14 cellular contexts compared by ENCODE assay signal in genomic region chr16:77227745-77228144, GRCh38. TPM values are rescaled to one million over a fixed set of nuclear protein-coding genes. Genes with fewer than 3 reads are reported as not detected.
A peak's percentile ranks its signal among the peaks of the same experiment; 100 is the strongest.
DNase-seq lines count a peak whose midpoint lies in the region; ATAC-seq, FAIRE-seq and TF ChIP-seq lines count a peak whose summit lies in the region.
"Had no signal": no experiment of that assay in that cellular context is flagged by ENCODE, and none has a peak within 500 bp of the region (broad histone marks: within the 10 kb centered on the region; RNA-seq: fewer than 3 reads in every experiment).

No MANE protein-coding gene starts in this region.

- H3K79me2 ChIP-seq in GM12878 (ENCODE audit: control insufficient read depth, insufficient read depth, low read length) = no peaks in the 10 kb centered on the region

- TF ChIP-seq POLR2A in GM12878 (IDR thresholded peaks at IDR 0.05; ENCODE audit: low read depth, low read length) (no peak), ovary (IDR thresholded peaks at IDR 0.05) (no peak)

- no peak for TF ChIP-seq EP300 in GM12878 (IDR thresholded peaks at IDR 0.05; ENCODE audit: borderline replicate concordance in 1 of 2, control insufficient read depth in 1 of 2, low read depth in 2 of 2, low read length in 2 of 2)
- no peak for TF ChIP-seq EP300 in ovary (IDR thresholded peaks at IDR 0.05)

- no TSS peak for BruUV-seq in GM12878 (replicated peaks; lab: Mats Ljungman, UMichigan)

- ATAC-seq in GM18867 (IDR thresholded peaks at IDR 0.05; ENCODE audit: unreplicated experiment) (peak; percentile 77), GM21515 (IDR thresholded peaks at IDR 0.05; ENCODE audit: unreplicated experiment) (peak; percentile 60), HG02973 (IDR thresholded peaks at IDR 0.05; ENCODE audit: unreplicated experiment) (peak; percentile 76), GM12878 (peak; percentile 95)
- ATAC-seq in naive thymus-derived CD4-positive, alpha-beta T cell = no peak

- H3K27me3 ChIP-seq in GM12878 (replicated peaks in 1 of 2; ENCODE audit: control insufficient read depth in 2 of 2, insufficient read depth in 2 of 2, low read length in 1 of 2) = no peaks in the 10 kb centered on the region
- H3K27me3 ChIP-seq in naive thymus-derived CD4-positive, alpha-beta T cell (ENCODE audit: control insufficient read depth in 2 of 2, insufficient read depth in 2 of 2, low read length in 2 of 2) = no peaks in the 10 kb centered on the region
- no peaks in the 10 kb centered on the region for H3K27me3 ChIP-seq in ovary

- TF ChIP-seq CTCF in GM12878 (IDR thresholded peaks at IDR 0.05 in 2 of 3, conservative IDR thresholded peaks at IDR 0.05 in 1 of 3; ENCODE audit: control insufficient read depth in 2 of 3, extremely low read depth in 1 of 3, insufficient read depth in 1 of 3, low read depth in 3 of 3, low read length in 3 of 3) (no peak), ovary (IDR thresholded peaks at IDR 0.05) (no peak)

- H3K36me3 ChIP-seq in GM12878 (ENCODE audit: control insufficient read depth in 2 of 2, insufficient read depth in 2 of 2, low read length in 1 of 2) (no peaks in the 10 kb centered on the region), ovary (no peaks in the 10 kb centered on the region)
- H3K36me3 ChIP-seq in naive thymus-derived CD4-positive, alpha-beta T cell (ENCODE audit: control insufficient read depth in 2 of 3, insufficient read depth in 3 of 3, low read length in 3 of 3) = no peaks in the 10 kb centered on the region
- H3K36me3 ChIP-seq: esophagus muscularis mucosa had no signal

- no peak for DNase-seq in GM12878 (ENCODE audit: low read depth, low spot score)
- DNase-seq in naive thymus-derived CD4-positive, alpha-beta T cell = no peak
- DNase-seq in NCI-H345 treated with DMSO at 0.1 percent for 48 hours (lab: John Stamatoyannopoulos, UW; ENCODE audit: unreplicated experiment) = no peak
- no peak for DNase-seq in ovary
- DNase-seq: activated naive CD8-positive, alpha-beta T cell treated with anti-CD3 and anti-CD28 coated beads, Interleukin-2, amount 10 ng/mL, durations not matched to agents 7 days and 5 days; CD8-positive, alpha-beta memory T cell; KG1; NCI-H69 had no signal

- H3K9me3 ChIP-seq in GM12878 (replicated peaks; ENCODE audit: control insufficient read depth, insufficient read depth, low read length) (no peaks in the 10 kb centered on the region), ovary (no peaks in the 10 kb centered on the region)
- no peaks in the 10 kb centered on the region for H3K9me3 ChIP-seq in naive thymus-derived CD4-positive, alpha-beta T cell (ENCODE audit: control insufficient read depth in 2 of 3, low read length in 3 of 3)
- H3K9me3 ChIP-seq: esophagus muscularis mucosa had no signal

- H4K20me1 ChIP-seq in GM12878 (ENCODE audit: control insufficient read depth, insufficient read depth) = no peaks in the 10 kb centered on the region

- H3K4me1 ChIP-seq in GM12878 (ENCODE audit: control insufficient read depth, insufficient read depth, low read length) = no peaks in the 10 kb centered on the region
- H3K4me1 ChIP-seq in naive thymus-derived CD4-positive, alpha-beta T cell (ENCODE audit: control insufficient read depth in 2 of 2, insufficient read depth in 2 of 2, low read length in 2 of 2) = no peaks in the 10 kb centered on the region
- no peaks in the 10 kb centered on the region for H3K4me1 ChIP-seq in ovary (ENCODE audit: insufficient read depth)
- H3K4me1 ChIP-seq: esophagus muscularis mucosa had no signal

- no peak overlapping the region for H2AFZ ChIP-seq in GM12878 (ENCODE audit: control insufficient read depth, low read depth, low read length)

- RAD21 ChIA-PET in GM12878 (lab: Charles Lee; ENCODE audit: unreplicated experiment) = interaction anchor here (1.3 kb wide), 1 partner anchor 355 kb away, joined by 3 read pairs; no protein-coding TSS in a partner anchor

- H3K27ac Mint-ChIP-seq in naive thymus-derived CD4-positive, alpha-beta T cell = no peak overlapping the region
- H3K27ac Mint-ChIP-seq: activated naive CD8-positive, alpha-beta T cell treated with anti-CD3 and anti-CD28 coated beads, Interleukin-2, amount 10 ng/mL, durations not matched to agents 7 days and 5 days; CD8-positive, alpha-beta memory T cell; T-helper 2 cell treated with Interferon-gamma antibody and Interleukin-4, amounts not matched to agents 5 μg/mL and 100 μg/mL, for 36 hours had no signal

- H3K4me2 ChIP-seq in GM12878 (ENCODE audit: control insufficient read depth, insufficient read depth) = no peak overlapping the region

- H3K27ac ChIP-seq in GM12878 (ENCODE audit: control insufficient read depth, insufficient read depth) = no peak overlapping the region
- H3K27ac ChIP-seq in naive thymus-derived CD4-positive, alpha-beta T cell (ENCODE audit: low read depth, low read length) = no peak overlapping the region
- H3K27ac ChIP-seq in ovary = no peak overlapping the region
- H3K27ac ChIP-seq: esophagus muscularis mucosa had no signal

- 2% methylated on average over 5 of the region's 5 CpGs for WGBS in GM12878 (ENCODE audit: insufficient coverage, insufficient replicate concordance, low lambda C conversion rate, missing lambda C conversion rate)
- WGBS in ovary, 3 donors = 85 to 88% (median 87%) methylated on average over 5 of the region's 5 CpGs

- in situ Hi-C loops in GM12878 (cut with MboI) = no loop called here

- POLR2A ChIA-PET in GM12878 (lab: Charles Lee) = no interaction called here
- POLR2A ChIA-PET in naive thymus-derived CD4-positive, alpha-beta T cell (lab: Charles Lee) = no interaction called here

- intact Hi-C loops in GM12878 (cut with micrococcal nuclease; ENCODE audit: unreplicated experiment) (no loop called here), ovary (cut with DNase I) (no loop called here)
- intact Hi-C loops in naive thymus-derived CD4-positive, alpha-beta T cell (cut with micrococcal nuclease) = no loop called here

- H3K4me3 ChIP-seq in GM12878 (no peak overlapping the region), ovary (no peak overlapping the region)
- no peak overlapping the region for H3K4me3 ChIP-seq in naive thymus-derived CD4-positive, alpha-beta T cell (ENCODE audit: low read length)
- H3K4me3 ChIP-seq: esophagus muscularis mucosa, lung had no signal

- SMC1A ChIA-PET in GM12878 (lab: Charles Lee; ENCODE audit: uncharacterized antibody, unreplicated experiment) = interaction anchor here (0.9 to 1.8 kb wide), 3 partner anchors 10 to 355 kb away, joined by 3 to 5 read pairs (median 3); no protein-coding TSS in a partner anchor

- no peak for TF ChIP-seq RAD21 in GM12878 (IDR thresholded peaks at IDR 0.05; ENCODE audit: insufficient read depth, low read depth, low read length)

- FAIRE-seq in GM12878 (lab: Jason Lieb, UNC) = no peak

- H3K4me1 Mint-ChIP-seq in naive thymus-derived CD4-positive, alpha-beta T cell = peaks cover 0 to 4% (median 0%) of the 10 kb centered on the region in 7 donors

- no peaks in the 10 kb centered on the region for H3K36me3 Mint-ChIP-seq in naive thymus-derived CD4-positive, alpha-beta T cell
- H3K36me3 Mint-ChIP-seq: activated naive CD8-positive, alpha-beta T cell treated with anti-CD3 and anti-CD28 coated beads, Interleukin-2, amount 10 ng/mL, durations not matched to agents 7 days and 5 days; CD8-positive, alpha-beta memory T cell had no signal

- CTCF ChIA-PET in GM12878 (lab: Yijun Ruan, JAX) = interaction anchor here (0.8 to 2.2 kb wide), 3 partner anchors 9 to 356 kb away, joined by 5 to 10 read pairs (median 7); no protein-coding TSS in a partner anchor
- CTCF ChIA-PET in naive thymus-derived CD4-positive, alpha-beta T cell (lab: Charles Lee) = no interaction called here

- H3K27me3 Mint-ChIP-seq in naive thymus-derived CD4-positive, alpha-beta T cell = peaks cover 0 to 14% (median 7%) of the 10 kb centered on the region in 5 donors

- no peaks in the 10 kb centered on the region for H3K9me3 Mint-ChIP-seq in naive thymus-derived CD4-positive, alpha-beta T cell
- H3K9me3 Mint-ChIP-seq: activated naive CD8-positive, alpha-beta T cell treated with anti-CD3 and anti-CD28 coated beads, Interleukin-2, amount 10 ng/mL, durations not matched to agents 7 days and 5 days; CD8-positive, alpha-beta memory T cell; T-helper 2 cell treated with Interferon-gamma antibody and Interleukin-4, amounts not matched to agents 5 μg/mL and 100 μg/mL, for 36 hours had no signal

- H3K9ac ChIP-seq in GM12878 (ENCODE audit: control insufficient read depth, insufficient read depth, low read length) = no peak overlapping the region

- no peak overlapping the region for H3K4me3 Mint-ChIP-seq in naive thymus-derived CD4-positive, alpha-beta T cell
- H3K4me3 Mint-ChIP-seq: activated naive CD8-positive, alpha-beta T cell treated with anti-CD3 and anti-CD28 coated beads, Interleukin-2, amount 10 ng/mL, durations not matched to agents 7 days and 5 days; CD8-positive, alpha-beta memory T cell; T-helper 2 cell treated with Interferon-gamma antibody and Interleukin-4, amounts not matched to agents 5 μg/mL and 100 μg/mL, for 36 hours had no signal

RNA-seq across cellular contexts. Expression of gene SYCE1L, which starts 28.5 kb away (rescaled TPM):
- not detected in 2 replicates for total RNA-seq in GM12878 (2013; cell fraction: nucleolus; rRNA removed)
- total RNA-seq in GM12878 (2014; rRNA removed) (0.38 and 0.73 TPM in 2 replicates), GM12878 (2014; rRNA removed; fragmentation: Illumina TruSeq; extraction: Trizol) (not detected in 2 replicates), GM12878 (2021) (3.9 and 4.6 TPM in 2 replicates), ovary (10 to 100 TPM in 4 of 7 donors, 1 to 10 TPM in 3; 4.4 to 56.0 (median 12.1) TPM)
- not detected for polyA plus RNA-seq in GM12878 (2011; ENCODE audit: low read depth)
- polyA plus RNA-seq in GM12878 (2011; rRNA removed) (not detected in 2 replicates), GM12878 (2014; fragmentation: Illumina TruSeq; extraction: Trizol) (not detected in 2 replicates), GM12878 (2014; fragmentation: Nextera tagmentation; extraction: Ambion mirVana) (not detected), GM12878 (2014; rRNA removed) (0.35 and 1.5 TPM in 2 replicates), GM12878 (2016; fragmentation: Nextera tagmentation; extraction: Ambion mirVana) (1 to 10 TPM in 1 of 2 experiments, under 1 TPM in 1; 0.91 to 1.5 TPM), ovary (1 to 10 TPM in 1 of 2 donors, not detected in 1; 5.6 TPM)
- not detected in 2 replicates for polyA plus RNA-seq in GM12878 (2011; cell fraction: cytosol; rRNA removed)
- 0.63 and 0.92 TPM in 2 replicates for polyA plus RNA-seq in GM12878 (2011; cell fraction: nucleus; rRNA removed)
- polyA plus RNA-seq in GM12878 (2012) = 0.77 and 5.4 TPM in 2 replicates
- not detected in 2 replicates for polyA minus RNA-seq in GM12878 (2011; rRNA and poly(A)+ RNA removed)
- not detected in 2 replicates for polyA minus RNA-seq in GM12878 (2011; cell fraction: cytosol; rRNA and poly(A)+ RNA removed)
- not detected in 2 replicates for polyA minus RNA-seq in GM12878 (2011; cell fraction: nucleus; rRNA and poly(A)+ RNA removed)
- total RNA-seq in naive thymus-derived CD4-positive, alpha-beta T cell = 10 to 100 TPM in 2 of 5 experiments, 1 to 10 TPM in 3; 4.7 to 14.1 (median 4.9) TPM
- polyA plus RNA-seq in naive thymus-derived CD4-positive, alpha-beta T cell = 1 to 10 TPM; 1.3 to 1.9 TPM

RNA-seq across cellular contexts. Expression of gene MON1B, which starts 36.8 kb away (rescaled TPM):
- 19.8 and 20.5 TPM in 2 replicates for total RNA-seq in GM12878 (2013; cell fraction: nucleolus; rRNA removed)
- total RNA-seq in GM12878 (2014; rRNA removed) (13.8 and 18.8 TPM in 2 replicates), GM12878 (2014; rRNA removed; fragmentation: Illumina TruSeq; extraction: Trizol) (10.2 and 11.0 TPM in 2 replicates), GM12878 (2021) (56.1 and 64.5 TPM in 2 replicates), ovary (10 to 100 TPM; 11.8 to 42.1 (median 26.7) TPM)
- polyA plus RNA-seq in GM12878 (2011; ENCODE audit: low read depth) = 13.8 TPM
- polyA plus RNA-seq in GM12878 (2011; rRNA removed) (10.8 and 15.3 TPM in 2 replicates), GM12878 (2014; fragmentation: Illumina TruSeq; extraction: Trizol) (19.4 and 24.6 TPM in 2 replicates), GM12878 (2014; fragmentation: Nextera tagmentation; extraction: Ambion mirVana) (1 to 10 TPM; 5.7 to 7.6 TPM), GM12878 (2014; rRNA removed) (33.5 and 36.1 TPM in 2 replicates), GM12878 (2016; fragmentation: Nextera tagmentation; extraction: Ambion mirVana) (10 to 100 TPM; 46.3 to 53.2 TPM), ovary (10 to 100 TPM; 15.2 to 16.5 TPM)
- polyA plus RNA-seq in GM12878 (2011; cell fraction: cytosol; rRNA removed) = 31.0 and 33.3 TPM in 2 replicates
- polyA plus RNA-seq in GM12878 (2011; cell fraction: nucleus; rRNA removed) = 44.4 and 62.4 TPM in 2 replicates
- 25.7 and 31.7 TPM in 2 replicates for polyA plus RNA-seq in GM12878 (2012)
- 15.3 and 24.3 TPM in 2 replicates for polyA minus RNA-seq in GM12878 (2011; rRNA and poly(A)+ RNA removed)
- 11.3 and 12.4 TPM in 2 replicates for polyA minus RNA-seq in GM12878 (2011; cell fraction: cytosol; rRNA and poly(A)+ RNA removed)
- 8.8 and 21.0 TPM in 2 replicates for polyA minus RNA-seq in GM12878 (2011; cell fraction: nucleus; rRNA and poly(A)+ RNA removed)
- total RNA-seq in naive thymus-derived CD4-positive, alpha-beta T cell = 10 to 100 TPM; 60.8 to 87.2 (median 67.3) TPM
- 10 to 100 TPM; 30.7 to 49.0 TPM for polyA plus RNA-seq in naive thymus-derived CD4-positive, alpha-beta T cell
